Comparison of ENCODE assay signal across 10 cellular contexts in the genomic region with DNA sequence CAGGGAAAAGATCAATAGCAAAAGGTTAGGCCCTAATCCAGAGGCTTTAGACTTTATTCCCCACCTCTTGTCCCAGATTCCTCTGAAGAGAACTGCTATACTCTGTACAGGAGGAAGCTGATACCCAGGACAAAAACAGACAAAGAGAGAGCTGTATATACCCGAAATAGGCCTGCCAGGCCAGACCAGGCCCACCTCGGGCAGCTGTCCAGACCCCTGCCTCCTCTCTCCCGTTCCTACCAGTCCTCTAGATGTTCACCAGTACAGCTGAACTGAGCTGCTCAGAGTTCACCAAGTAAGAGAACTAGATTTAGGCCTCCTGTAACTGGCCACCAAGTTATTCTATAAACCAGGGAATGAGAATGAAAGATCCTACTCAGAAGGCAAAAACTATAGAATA. TPM values are rescaled to one million over a fixed set of nuclear protein-coding genes. Genes with fewer than 3 reads are reported as not detected.
DNase-seq lines count a peak whose midpoint lies in the region; ATAC-seq and TF ChIP-seq lines count a peak whose summit lies in the region.
"Had no signal": no experiment of that assay in that cellular context is flagged by ENCODE, and none has a peak within 500 bp of the region (broad histone marks: within the 10 kb centered on the region; RNA-seq: fewer than 3 reads in every experiment).

No MANE protein-coding gene starts in this region.

- TF ChIP-seq CTCF in CD4-positive, alpha-beta T cell (IDR thresholded peaks at IDR 0.05): no peak
- TF ChIP-seq CTCF in RWPE1 (conservative IDR thresholded peaks at IDR 0.05; ENCODE audit: low read depth): no peak
- no peak for TF ChIP-seq CTCF in endodermal cell (conservative IDR thresholded peaks at IDR 0.05)
- TF ChIP-seq CTCF in sigmoid colon (IDR thresholded peaks at IDR 0.05): no peak

- H3K4me1 ChIP-seq in endodermal cell (ENCODE audit: control insufficient read depth, insufficient read depth, low read length) (peaks cover 4% of the 10 kb centered on the region), sigmoid colon (peaks cover 0 to 45% (median 39%) of the 10 kb centered on the region in 4 donors), mesendoderm (ENCODE audit: control insufficient read depth, low read depth, low read length) (peaks cover 12% of the 10 kb centered on the region)

- no peaks in the 10 kb centered on the region for H3K27me3 Mint-ChIP-seq in CD4-positive, alpha-beta T cell
- H3K27me3 Mint-ChIP-seq in endodermal cell (ENCODE audit: insufficient read depth): no peaks in the 10 kb centered on the region

- no peak for TF ChIP-seq POLR2A in sigmoid colon (IDR thresholded peaks at IDR 0.05)

- H3K27me3 ChIP-seq in CD4-positive, alpha-beta T cell (ENCODE audit: control insufficient read depth, insufficient read depth, low read length): no peaks in the 10 kb centered on the region
- no peaks in the 10 kb centered on the region for H3K27me3 ChIP-seq in endodermal cell (ENCODE audit: control insufficient read depth, insufficient read depth, low read length, poor library complexity, severe bottlenecking)
- H3K27me3 ChIP-seq in sigmoid colon: no peaks in the 10 kb centered on the region
- no peaks in the 10 kb centered on the region for H3K27me3 ChIP-seq in mesendoderm (ENCODE audit: insufficient read depth, low read length, poor library complexity)

- H3K4me3 Mint-ChIP-seq in CD4-positive, alpha-beta T cell: peak overlapping the region; percentile 84
- H3K4me3 Mint-ChIP-seq in endodermal cell: no peak overlapping the region

- intact Hi-C loops in CD4-positive, alpha-beta T cell (cut with DNase I, micrococcal nuclease): loop anchor here in 1 of 2 experiments (2.0 kb wide), 1 partner anchor 32 kb away; no protein-coding TSS in a partner anchor
- intact Hi-C loops in sigmoid colon (cut with DNase I): no loop called here

- no peak overlapping the region for H2BK5ac ChIP-seq in mesendoderm (ENCODE audit: low read length)

- H3K23ac ChIP-seq in mesendoderm (ENCODE audit: low read length): no peak overlapping the region

- H3K56ac ChIP-seq in mesendoderm (ENCODE audit: low read length): no peak overlapping the region

- CTCF ChIA-PET in CD4-positive, alpha-beta T cell (lab: Charles Lee): interaction anchor here (0.5 to 1.6 kb wide), 2 partner anchors 137 to 241 kb away, joined by 3 to 4 read pairs; no protein-coding TSS in a partner anchor
- CTCF ChIA-PET in RWPE1 (lab: Yijun Ruan, JAX): interaction anchor here (0.6 to 0.9 kb wide), 3 partner anchors 11 to 48 kb away, joined by 4 to 6 read pairs (median 4); no protein-coding TSS in a partner anchor

- no peak overlapping the region for H3K4ac ChIP-seq in mesendoderm (ENCODE audit: low read depth, low read length)

- peak overlapping the region; percentile 60 for H3K27ac ChIP-seq in CD4-positive, alpha-beta T cell (ENCODE audit: low read depth, low read length)
- H3K27ac ChIP-seq in RWPE1: peak overlapping the region; percentile 65; the same call in 1 of the 2 replicates
- H3K27ac ChIP-seq in endodermal cell (ENCODE audit: low read depth, low read length): no peak overlapping the region
- peak overlapping the region; percentile 92 to 100 (median 98) for H3K27ac ChIP-seq in sigmoid colon
- no peak overlapping the region for H3K27ac ChIP-seq in mesendoderm (ENCODE audit: low read depth, low read length)

- H4K8ac ChIP-seq in mesendoderm (ENCODE audit: low read depth, low read length): no peak overlapping the region

- H2AK5ac ChIP-seq in mesendoderm (ENCODE audit: low read length): no peak overlapping the region

- H2BK15ac ChIP-seq in mesendoderm (replicated peaks; ENCODE audit: low read depth): no peak overlapping the region

- H2BK120ac ChIP-seq in mesendoderm (ENCODE audit: low read depth, low read length): no peak overlapping the region

- no peak overlapping the region for H3K4me2 ChIP-seq in mesendoderm (ENCODE audit: low read length)

- no peak overlapping the region for H4K5ac ChIP-seq in mesendoderm (ENCODE audit: low read length)

- H3K9ac ChIP-seq in endodermal cell (ENCODE audit: extremely low read depth, low read length, poor library complexity, severe bottlenecking) (no peak overlapping the region), mesendoderm (ENCODE audit: low read length) (no peak overlapping the region)

- peaks cover 40% of the 10 kb centered on the region for H3K79me2 ChIP-seq in mesendoderm (ENCODE audit: control insufficient read depth, insufficient read depth, low read length)

- no peaks in the 10 kb centered on the region for H3K9me3 Mint-ChIP-seq in CD4-positive, alpha-beta T cell
- H3K9me3 Mint-ChIP-seq in endodermal cell: no peaks in the 10 kb centered on the region

- H3K79me1 ChIP-seq in mesendoderm (ENCODE audit: low read length): peaks cover 20% of the 10 kb centered on the region

- no peak for ATAC-seq in CD4-positive, alpha-beta T cell (ENCODE audit: poor library complexity)
- ATAC-seq in HG03565 (IDR thresholded peaks at IDR 0.05; ENCODE audit: unreplicated experiment): no peak
- ATAC-seq: HCT116 had no signal

- no peaks in the 10 kb centered on the region for H3K9me3 ChIP-seq in CD4-positive, alpha-beta T cell (ENCODE audit: control insufficient read depth, low read length)
- H3K9me3 ChIP-seq in endodermal cell (ENCODE audit: control insufficient read depth, low read length) (no peaks in the 10 kb centered on the region), sigmoid colon (no peaks in the 10 kb centered on the region)

- peak overlapping the region; percentile 88 for H3K27ac Mint-ChIP-seq in CD4-positive, alpha-beta T cell
- H3K27ac Mint-ChIP-seq in endodermal cell: peak overlapping the region; percentile 1

- no peak for DNase-seq in CD4-positive, alpha-beta T cell
- DNase-seq in RWPE1 (ENCODE audit: low spot score): no peak
- no peak for DNase-seq in endodermal cell
- no peak for DNase-seq in sigmoid colon
- no peak for DNase-seq in ecto neural progenitor cell (ENCODE audit: low spot score)
- no peak for DNase-seq in mesendoderm
- DNase-seq in NCI-H2107 treated with DMSO at 0.1 percent for 48 hours (lab: John Stamatoyannopoulos, UW; ENCODE audit: unreplicated experiment): no peak
- DNase-seq: stimulated activated CD4-positive, alpha-beta T cell treated with anti-CD3 and anti-CD28 coated beads, Interleukin-4, amount 100 ng/mL, for 1 hour had no signal

- peaks cover 76% of the 10 kb centered on the region for H3K36me3 Mint-ChIP-seq in CD4-positive, alpha-beta T cell (ENCODE audit: low read depth)
- peaks cover 75% of the 10 kb centered on the region for H3K36me3 Mint-ChIP-seq in endodermal cell (ENCODE audit: low read depth)

- H3K4me1 Mint-ChIP-seq in CD4-positive, alpha-beta T cell (ENCODE audit: low read depth): peaks cover 56% of the 10 kb centered on the region
- H3K4me1 Mint-ChIP-seq in endodermal cell: peaks cover 30% of the 10 kb centered on the region

- TF ChIP-seq EP300 in sigmoid colon (IDR thresholded peaks at IDR 0.05): no peak

- H3K36me3 ChIP-seq in endodermal cell (ENCODE audit: control insufficient read depth, insufficient read depth, low read length) (peaks cover 76% of the 10 kb centered on the region), sigmoid colon (peaks cover 45 to 55% (median 49%) of the 10 kb centered on the region in 4 donors), mesendoderm (ENCODE audit: control insufficient read depth, insufficient read depth, low read length) (peaks cover 27% of the 10 kb centered on the region)

- no peak overlapping the region for H3K4me3 ChIP-seq in endodermal cell (ENCODE audit: low read length)
- no peak overlapping the region for H3K4me3 ChIP-seq in sigmoid colon
- H3K4me3 ChIP-seq in mesendoderm (ENCODE audit: low read length): no peak overlapping the region

- POLR2A ChIA-PET in CD4-positive, alpha-beta T cell (lab: Charles Lee): interaction anchor here (0.7 to 3.4 kb wide), 9 partner anchors 8 to 359 kb away, joined by 3 to 21 read pairs (median 5); a partner anchor contains a TSS
- POLR2A ChIA-PET in RWPE1 (lab: Yijun Ruan, JAX; ENCODE audit: low non-redundant PET): no interaction called here

- WGBS in endodermal cell (ENCODE audit: insufficient coverage in 1 of 2, insufficient read length in 1 of 2), 2 experiments: 94 to 100% methylated on average over 3 of the region's 3 CpGs
- WGBS in sigmoid colon, 2 donors: 79 to 80% methylated on average over 3 of the region's 3 CpGs
- no CpG with 5 or more reads among the region's 3 CpGs for WGBS in mesendoderm (ENCODE audit: extremely low coverage, insufficient coverage, low lambda C conversion rate)

- H3K18ac ChIP-seq in mesendoderm (ENCODE audit: low read length): no peak overlapping the region

RNA-seq across cellular contexts. Expression of a gene that starts 4.7 kb away (rescaled TPM):
- 100 to 1,000 TPM; 288 to 292 TPM for total RNA-seq in CD4-positive, alpha-beta T cell
- total RNA-seq in endodermal cell (100 to 1,000 TPM; 276 to 385 TPM), sigmoid colon (100 to 1,000 TPM; 204 to 254 (median 217) TPM)
- 300 TPM for polyA plus RNA-seq in endodermal cell (2013, experiment 1 of 2)
- polyA plus RNA-seq in endodermal cell (2013, experiment 2 of 2): 277 TPM
- 100 to 1,000 TPM in 1 of 3 donors, 10 to 100 TPM in 2; 49.2 to 113 (median 53.6) TPM for polyA plus RNA-seq in sigmoid colon
- 145 TPM for polyA plus RNA-seq in mesendoderm (2013, experiment 1 of 2)
- polyA plus RNA-seq in mesendoderm (2013, experiment 2 of 2): 139 TPM

RNA-seq across cellular contexts. Expression of a gene that starts 33.2 kb away (rescaled TPM):
- 1 to 10 TPM; 2.8 to 3.0 TPM for total RNA-seq in CD4-positive, alpha-beta T cell
- total RNA-seq in endodermal cell: under 1 TPM; 0.24 to 0.73 TPM
- 0.07 TPM for polyA plus RNA-seq in endodermal cell (2013, experiment 1 of 2)
- not detected for polyA plus RNA-seq in endodermal cell (2013, experiment 2 of 2)
- 1 to 10 TPM in 2 of 4 donors, under 1 TPM in 2; 0.27 to 1.5 (median 0.67) TPM for total RNA-seq in sigmoid colon
- polyA plus RNA-seq in sigmoid colon: 10 to 100 TPM in 1 of 3 donors, 1 to 10 TPM in 2; 4.2 to 16.5 (median 6.0) TPM
- 0.37 TPM for polyA plus RNA-seq in mesendoderm (2013, experiment 1 of 2)
- polyA plus RNA-seq in mesendoderm (2013, experiment 2 of 2): 0.28 TPM

RNA-seq across cellular contexts. Expression of a gene that starts 34.4 kb away (rescaled TPM):
- 10 to 100 TPM; 75.3 to 76.8 TPM for total RNA-seq in CD4-positive, alpha-beta T cell
- total RNA-seq in endodermal cell (100 to 1,000 TPM in 1 of 2 donors, 10 to 100 TPM in 1; 51.6 to 135 TPM), sigmoid colon (10 to 100 TPM in 3 of 4 donors, 1 to 10 TPM in 1; 6.1 to 30.1 (median 23.2) TPM)
- 43.2 TPM for polyA plus RNA-seq in endodermal cell (2013, experiment 1 of 2)
- 38.9 TPM for polyA plus RNA-seq in endodermal cell (2013, experiment 2 of 2)
- 10 to 100 TPM in 1 of 3 donors, 1 to 10 TPM in 2; 6.2 to 39.2 (median 7.8) TPM for polyA plus RNA-seq in sigmoid colon
- 68.0 TPM for polyA plus RNA-seq in mesendoderm (2013, experiment 1 of 2)
- 67.6 TPM for polyA plus RNA-seq in mesendoderm (2013, experiment 2 of 2)

RNA-seq across cellular contexts. Expression of a gene that starts 44.7 kb away (rescaled TPM):
- under 1 TPM; 0.58 to 0.95 TPM for total RNA-seq in CD4-positive, alpha-beta T cell
- 1 to 10 TPM; 1.9 to 3.9 TPM for total RNA-seq in endodermal cell
- 2.4 TPM for polyA plus RNA-seq in endodermal cell (2013, experiment 1 of 2)
- 2.1 TPM for polyA plus RNA-seq in endodermal cell (2013, experiment 2 of 2)
- total RNA-seq in sigmoid colon: 1 to 10 TPM; 1.2 to 3.9 (median 1.6) TPM
- 1 to 10 TPM in 2 of 3 donors, not detected in 1; 2.3 to 3.1 TPM for polyA plus RNA-seq in sigmoid colon
- 0.38 TPM for polyA plus RNA-seq in mesendoderm (2013, experiment 1 of 2)
- polyA plus RNA-seq in mesendoderm (2013, experiment 2 of 2): 0.55 TPM

RNA-seq across cellular contexts. Expression of a gene that starts 46.7 kb away (rescaled TPM):
- 10 to 100 TPM; 21.6 to 21.9 TPM for total RNA-seq in CD4-positive, alpha-beta T cell
- 10 to 100 TPM; 10.9 to 30.7 TPM for total RNA-seq in endodermal cell
- 16.6 TPM for polyA plus RNA-seq in endodermal cell (2013, experiment 1 of 2)
- 14.0 TPM for polyA plus RNA-seq in endodermal cell (2013, experiment 2 of 2)
- total RNA-seq in sigmoid colon: 10 to 100 TPM; 15.3 to 34.3 (median 22.7) TPM
- 10 to 100 TPM in 1 of 3 donors, 1 to 10 TPM in 2; 1.8 to 14.0 (median 4.2) TPM for polyA plus RNA-seq in sigmoid colon
- polyA plus RNA-seq in mesendoderm (2013, experiment 1 of 2): 4.3 TPM
- polyA plus RNA-seq in mesendoderm (2013, experiment 2 of 2): 4.1 TPM

Comparison
In these comparisons a context has a peak if more than half of its experiments do, and no peak if none do; other contexts are left out.
1. H3K27ac ChIP-seq: peak in CD4-positive, alpha-beta T cell (single experiment), RWPE1 (single experiment) and sigmoid colon (4 of 4); none in endodermal cell (single experiment) and mesendoderm (single experiment).